ENCODE assay signal across 10 cellular contexts in the genomic region with DNA sequence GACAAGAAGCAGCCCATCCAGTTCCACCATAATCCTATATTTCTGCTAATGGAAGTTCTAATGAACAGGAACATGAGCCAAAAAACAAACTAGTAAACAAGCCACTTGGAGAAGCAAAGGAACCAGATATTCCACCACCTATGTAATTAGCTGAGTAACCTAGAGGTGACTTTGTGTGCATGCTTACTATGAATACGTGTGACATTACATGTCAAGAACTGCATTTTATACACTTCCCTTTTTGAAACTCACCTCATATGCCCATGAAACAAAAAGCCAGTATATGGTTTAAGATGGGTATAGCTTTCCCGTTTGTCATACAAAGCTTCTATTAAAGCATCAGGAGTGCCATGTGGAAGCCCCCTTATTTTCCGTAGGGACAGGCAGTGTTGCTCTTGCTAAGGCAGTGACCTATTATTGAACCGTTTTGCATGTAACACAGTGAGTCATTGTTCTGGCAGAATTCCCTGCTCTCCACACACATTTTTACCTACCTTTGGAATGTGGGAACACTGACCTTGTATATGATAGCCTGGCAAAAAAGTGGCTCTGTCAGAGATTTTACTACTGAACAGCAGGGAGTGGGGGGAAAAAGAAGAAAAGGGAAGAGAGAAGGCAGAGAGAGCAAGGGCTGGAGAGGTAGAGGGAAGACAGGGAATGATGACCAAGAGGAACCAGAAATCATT. TPM values are rescaled to one million over a fixed set of nuclear protein-coding genes. Genes with fewer than 3 reads are reported as not detected.
DNase-seq lines count a peak whose midpoint lies in the region; ATAC-seq and TF ChIP-seq lines count a peak whose summit lies in the region.
"Had no signal": no experiment of that assay in that cellular context is flagged by ENCODE, and none has a peak within 500 bp of the region (broad histone marks: within the 10 kb centered on the region; RNA-seq: fewer than 3 reads in every experiment).

No MANE protein-coding gene starts in this region.

- H3K27ac ChIP-seq in neural progenitor cell, result no peak overlapping the region
- H3K27ac ChIP-seq: tibial artery had no signal

- H3K4me3 ChIP-seq in AG10803 (ENCODE audit: low read length) (no peak overlapping the region), neural progenitor cell (no peak overlapping the region)
- H3K4me3 ChIP-seq: tibial artery had no signal

- no peaks in the 10 kb centered on the region for H3K36me3 ChIP-seq in neural progenitor cell
- H3K36me3 ChIP-seq: tibial artery had no signal

- H2AFZ ChIP-seq in neural progenitor cell (replicated peaks), result no peak overlapping the region

- no peaks in the 10 kb centered on the region for H3K4me1 ChIP-seq in neural progenitor cell

- no peaks in the 10 kb centered on the region for H3K79me2 ChIP-seq in neural progenitor cell (ENCODE audit: low read depth)

- no peaks in the 10 kb centered on the region for H3K36me3 Mint-ChIP-seq in neural progenitor cell

- H3K27me3 Mint-ChIP-seq in neural progenitor cell (ENCODE audit: insufficient read depth, low read depth), result no peaks in the 10 kb centered on the region

- H3K9ac ChIP-seq in neural progenitor cell, result no peak overlapping the region

- DNase-seq in AG10803 (ENCODE audit: low read depth) (peak; percentile 95), M059J (ENCODE audit: low read depth) (peak; percentile 96), dedifferentiated amniotic fluid mesenchymal stem cell (ENCODE audit: extremely low spot score) (peak; percentile 54), myocyte (ENCODE audit: low read depth) (peak; percentile 60), OCI-M1 (lab: John Stamatoyannopoulos, UW) (no peak), posterior cingulate gyrus (no peak), neural progenitor cell (ENCODE audit: low spot score) (no peak)
- DNase-seq: DND-41, tibial artery had no signal

- H4K20me1 ChIP-seq in neural progenitor cell (ENCODE audit: low read depth), result no peaks in the 10 kb centered on the region

- peaks cover 4% of the 10 kb centered on the region for H3K4me1 Mint-ChIP-seq in neural progenitor cell

- no peak overlapping the region for H3K4me3 Mint-ChIP-seq in neural progenitor cell

- TF ChIP-seq CTCF in AG10803 (conservative IDR thresholded peaks at IDR 0.05; ENCODE audit: low read length), result no peak
- TF ChIP-seq CTCF in neural progenitor cell (IDR thresholded peaks at IDR 0.05), result no peak

- no peaks in the 10 kb centered on the region for H3K27me3 ChIP-seq in neural progenitor cell
- H3K27me3 ChIP-seq: tibial artery had no signal

- H3K27ac Mint-ChIP-seq in neural progenitor cell, result no peak overlapping the region

- no peaks in the 10 kb centered on the region for H3K9me3 ChIP-seq in neural progenitor cell (ENCODE audit: low read depth)
- H3K9me3 ChIP-seq: tibial artery had no signal

- H3K9me3 Mint-ChIP-seq in neural progenitor cell, result no peaks in the 10 kb centered on the region

- no peak for ATAC-seq in GM19397 (IDR thresholded peaks at IDR 0.05; ENCODE audit: unreplicated experiment)

- intact Hi-C loops in posterior cingulate gyrus (cut with DNase I), result no loop called here

- no peak overlapping the region for H3K4me2 ChIP-seq in neural progenitor cell

- H3F3A ChIP-seq in neural progenitor cell (ENCODE audit: low read depth), result no peaks in the 10 kb centered on the region

RNA-seq across cellular contexts. Expression of a gene that starts 34.8 kb away (rescaled TPM):
- total RNA-seq in M059J (2014; rRNA removed; shearing (Covaris generic)), result 131 and 132 TPM in 2 replicates
- total RNA-seq in myocyte (96.5 and 169 TPM in 2 replicates), neural progenitor cell (ENCODE audit: low replicate concordance) (20.6 and 24.4 TPM in 2 replicates)
- 91.5 TPM for polyA plus RNA-seq in myocyte (2012)

Comparison
In these comparisons a context has a peak if more than half of its experiments do, and no peak if none do; other contexts are left out.
1. DNase-seq: peak in AG10803 (single experiment), M059J (single experiment), dedifferentiated amniotic fluid mesenchymal stem cell (single experiment) and myocyte (single experiment); none in OCI-M1 (single experiment), posterior cingulate gyrus (0 of 10) and neural progenitor cell (single experiment).